In the genomic region with DNA sequence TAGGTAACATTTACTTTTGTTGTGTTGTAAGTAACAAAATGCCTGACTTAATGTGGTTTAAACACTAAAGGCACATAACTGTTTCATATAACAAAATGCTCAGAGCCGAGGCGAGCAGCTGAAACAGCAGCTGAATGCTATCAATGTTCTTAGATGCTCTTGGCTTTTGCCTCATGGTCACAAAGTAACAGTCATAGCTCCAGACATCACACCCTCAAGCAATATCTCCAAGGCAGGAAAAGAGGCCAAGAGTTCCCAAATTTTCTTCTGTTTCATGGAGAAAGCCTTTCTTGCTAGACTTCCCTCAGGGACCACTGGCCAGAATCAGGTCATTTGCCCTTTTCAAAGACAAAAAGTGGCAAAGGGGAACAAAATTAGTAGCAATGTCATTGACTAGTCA, we compare ENCODE assay signal across 28 cellular contexts.
"Had no signal": no experiment of that assay in that cellular context is flagged by ENCODE, and none has a peak within 500 bp of the region (broad histone marks: within the 10 kb centered on the region; RNA-seq: fewer than 3 reads in every experiment).

No MANE protein-coding gene starts in this region.

- H3K36me3 ChIP-seq: colonic mucosa, esophagus muscularis mucosa, esophagus squamous epithelium, gastrocnemius medialis, gastroesophageal sphincter, heart left ventricle, heart right ventricle had no signal

- H3K9me3 ChIP-seq: colonic mucosa, esophagus squamous epithelium, gastrocnemius medialis, gastroesophageal sphincter had no signal

- DNase-seq: colonic mucosa; cortex of kidney; dermis blood vessel endothelial cell; dorsolateral prefrontal cortex; effector CD4-positive, alpha-beta T cell; effector CD8-positive, alpha-beta T cell; effector memory CD4-positive, alpha-beta T cell; effector memory CD8-positive, alpha-beta T cell; erythroblast; esophagus squamous epithelium; foreskin fibroblast; foreskin keratinocyte; foreskin melanocyte; gastrocnemius medialis; glutamatergic neuron; head of caudate nucleus; heart left ventricle; heart right ventricle had no signal

- ATAC-seq: effector memory CD8-positive, alpha-beta T cell; esophagus mucosa; foreskin keratinocyte; gastrocnemius medialis; gastroesophageal sphincter; heart left ventricle; heart right ventricle had no signal

- H3K27ac ChIP-seq: colonic mucosa, coronary artery, dorsolateral prefrontal cortex, epithelial cell of prostate, esophagus muscularis mucosa, esophagus squamous epithelium, foreskin keratinocyte, gastrocnemius medialis, gastroesophageal sphincter, heart left ventricle, heart right ventricle, hepatocyte had no signal

- H3K4me2 ChIP-seq: hepatocyte had no signal

- H3K4me1 ChIP-seq: colonic mucosa, esophagus muscularis mucosa, esophagus squamous epithelium, foreskin keratinocyte, gastrocnemius medialis, gastroesophageal sphincter, heart left ventricle, heart right ventricle had no signal

- H2AFZ ChIP-seq: hepatocyte had no signal

- H3K27me3 ChIP-seq: colonic mucosa, foreskin keratinocyte, hepatocyte had no signal

- H3K79me2 ChIP-seq: hepatocyte had no signal

- H3K4me3 ChIP-seq: colonic mucosa, coronary artery, dorsolateral prefrontal cortex, esophagus muscularis mucosa, esophagus squamous epithelium, gastrocnemius medialis, gastroesophageal sphincter, heart left ventricle, heart right ventricle, hepatocyte had no signal

- FAIRE-seq: colon, endometrium, endothelial cell of umbilical vein, frontal cortex had no signal
